Comparison of ENCODE assay signal across 16 cellular contexts in the genomic region with DNA sequence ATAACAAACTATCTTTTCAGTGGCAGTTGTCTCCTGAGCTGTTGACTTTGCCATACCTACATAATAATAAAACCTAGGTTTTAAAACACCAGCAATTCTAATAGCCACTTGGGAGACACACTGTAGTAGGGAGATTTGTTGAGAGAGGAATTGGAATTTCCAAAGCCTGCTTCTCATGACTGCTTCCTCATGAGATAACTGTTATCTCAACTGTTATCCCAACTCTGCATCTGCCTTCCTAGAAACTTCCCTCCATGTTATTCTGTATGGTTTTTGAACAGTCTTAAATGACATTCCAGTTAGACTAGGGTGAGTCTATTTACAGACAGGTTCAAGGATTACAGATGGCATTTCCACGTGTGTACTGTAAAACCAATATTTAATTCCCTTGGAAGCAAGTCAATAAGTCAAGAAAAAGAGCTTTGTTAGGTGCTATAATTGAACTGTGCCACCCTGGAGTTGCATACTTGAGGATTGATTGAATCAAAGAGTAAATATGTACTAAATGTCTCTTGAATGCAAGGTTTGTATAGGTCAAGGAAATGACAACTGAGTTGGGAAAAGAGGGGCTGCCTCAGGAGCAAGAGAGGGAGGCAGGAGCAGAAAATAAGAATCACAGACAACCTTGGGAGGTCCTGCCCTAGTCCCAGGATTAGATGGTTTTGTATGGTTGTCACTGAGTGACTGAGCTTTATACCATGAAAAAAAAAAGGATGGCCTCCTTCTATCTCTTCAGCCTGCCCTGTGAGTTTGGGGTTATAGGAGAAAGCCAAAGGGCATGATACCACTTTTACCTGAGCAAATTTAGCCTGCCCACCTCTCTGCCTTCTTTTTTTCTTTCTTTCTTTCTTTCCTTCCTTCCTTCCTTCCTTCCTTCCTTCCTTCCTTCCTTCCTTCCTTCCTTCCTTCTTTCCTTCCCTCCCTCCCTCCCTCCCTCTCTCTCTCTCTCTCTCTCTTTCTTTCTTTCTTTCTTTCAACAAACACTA.
"Had no signal": no experiment of that assay in that cellular context is flagged by ENCODE, and none has a peak within 500 bp of the region (broad histone marks: within the 10 kb centered on the region; RNA-seq: fewer than 3 reads in every experiment).

No MANE protein-coding gene starts in this region.

- H3K9me3 ChIP-seq: esophagus squamous epithelium, left lung, suprapubic skin had no signal

- H3K4me1 ChIP-seq: esophagus squamous epithelium, left lung, suprapubic skin had no signal

- DNase-seq: activated CD4-positive, alpha-beta T cell treated with anti-CD3 and anti-CD28 coated beads for 36 hours; activated CD8-positive, alpha-beta memory T cell treated with anti-CD3 and anti-CD28 coated beads, Interleukin-2, amount 50 U/mL, for 4 hours; activated CD8-positive, alpha-beta T cell treated with anti-CD3 and anti-CD28 coated beads for 36 hours; activated naive CD8-positive, alpha-beta T cell treated with anti-CD3 and anti-CD28 coated beads, Interleukin-2, amount 10 ng/mL, durations not matched to agents 7 days and 5 days; activated T-cell treated with anti-CD3 and anti-CD28 coated beads, Interleukin-2, amount 50 U/mL, for 72 hours; aorta; esophagus squamous epithelium; foreskin fibroblast; glutamatergic neuron; left lung; posterior cingulate gyrus; right cardiac atrium; stimulated activated CD4-positive, alpha-beta T cell treated with anti-CD3 and anti-CD28 coated beads, Interleukin-1b, Interleukin-23, amount 100 ng/mL, for 48 hours; stimulated activated naive CD4-positive, alpha-beta T cell treated with Interleukin-2 at 50 U/mL for 16 hours had no signal

- H3K4me3 Mint-ChIP-seq: activated CD4-positive, alpha-beta T cell treated with anti-CD3 and anti-CD28 coated beads for 36 hours; activated CD8-positive, alpha-beta T cell treated with anti-CD3 and anti-CD28 coated beads for 36 hours; activated naive CD8-positive, alpha-beta T cell treated with anti-CD3 and anti-CD28 coated beads, Interleukin-2, amount 10 ng/mL, durations not matched to agents 7 days and 5 days; activated T-cell treated with anti-CD3 and anti-CD28 coated beads, Interleukin-2, amount 50 U/mL, for 72 hours; memory B cell had no signal

- ATAC-seq: activated CD4-positive, alpha-beta T cell treated with anti-CD3 and anti-CD28 coated beads for 36 hours; activated CD8-positive, alpha-beta T cell treated with anti-CD3 and anti-CD28 coated beads for 36 hours; activated T-cell treated with anti-CD3 and anti-CD28 coated beads, Interleukin-2, amount 50 U/mL, for 72 hours; left lung; right cardiac atrium had no signal

- H3K4me3 ChIP-seq: esophagus squamous epithelium, left lung, suprapubic skin had no signal

- H3K4me1 Mint-ChIP-seq: memory B cell had no signal

- H3K36me3 ChIP-seq: esophagus squamous epithelium, suprapubic skin had no signal

- H3K27me3 ChIP-seq: left lung had no signal

- H3K27me3 Mint-ChIP-seq: activated CD8-positive, alpha-beta T cell treated with anti-CD3 and anti-CD28 coated beads for 36 hours; activated naive CD8-positive, alpha-beta T cell treated with anti-CD3 and anti-CD28 coated beads, Interleukin-2, amount 10 ng/mL, durations not matched to agents 7 days and 5 days; memory B cell had no signal

- H3K27ac Mint-ChIP-seq: activated CD4-positive, alpha-beta T cell treated with anti-CD3 and anti-CD28 coated beads for 36 hours; activated CD8-positive, alpha-beta T cell treated with anti-CD3 and anti-CD28 coated beads for 36 hours; activated naive CD8-positive, alpha-beta T cell treated with anti-CD3 and anti-CD28 coated beads, Interleukin-2, amount 10 ng/mL, durations not matched to agents 7 days and 5 days; activated T-cell treated with anti-CD3 and anti-CD28 coated beads, Interleukin-2, amount 50 U/mL, for 72 hours; memory B cell had no signal

- H3K27ac ChIP-seq: esophagus squamous epithelium, left lung, suprapubic skin had no signal

- H3K9me3 Mint-ChIP-seq: activated CD8-positive, alpha-beta T cell treated with anti-CD3 and anti-CD28 coated beads for 36 hours; activated naive CD8-positive, alpha-beta T cell treated with anti-CD3 and anti-CD28 coated beads, Interleukin-2, amount 10 ng/mL, durations not matched to agents 7 days and 5 days; activated T-cell treated with anti-CD3 and anti-CD28 coated beads, Interleukin-2, amount 50 U/mL, for 72 hours; memory B cell had no signal
